In genomic region chr19:11480927-11481776, GRCh38 we compare ENCODE assay signal across 1 cellular context.
TF ChIP-seq lines count a peak whose summit lies in the region.

Gene ELAVL3 (minus strand): TSS chr19:11481046. CDS start chr19:11480608, 438 bp downstream.

TF ChIP-seq in SK-N-SH treated with all-trans-retinoic acid at 6 μM for 48 hours, 23 proteins besides CTCF, POLR2A, EP300 and RAD21 (continued from another document):
- no peak for TF ChIP-seq CREB5 (CRISPR knock-in tag; IDR thresholded peaks at IDR 0.05; ENCODE audit: low read depth)
